ENCODE assay signal across 16 cellular contexts in genomic region chr13:37136187-37136586, GRCh38. TPM values are rescaled to one million over a fixed set of nuclear protein-coding genes. Genes with fewer than 3 reads are reported as not detected.
DNase-seq lines count a peak whose midpoint lies in the region; ATAC-seq and TF ChIP-seq lines count a peak whose summit lies in the region.
"Had no signal": no experiment of that assay in that cellular context is flagged by ENCODE, and none has a peak within 500 bp of the region (broad histone marks: within the 10 kb centered on the region; RNA-seq: fewer than 3 reads in every experiment).

No MANE protein-coding gene starts in this region.

- H2BK5ac ChIP-seq in mesenchymal stem cell (ENCODE audit: low read depth, low read length, poor library complexity, severe bottlenecking): no peak overlapping the region

- H3K18ac ChIP-seq in mesenchymal stem cell (ENCODE audit: low read depth in 1 of 2, low read length in 2 of 2): no peak overlapping the region

- ATAC-seq in Right ventricle myocardium superior (ENCODE audit: poor library complexity) (peak; percentile 60), HG03108 (IDR thresholded peaks at IDR 0.05; ENCODE audit: unreplicated experiment) (no peak)

- H3K27me3 ChIP-seq in right atrium auricular region (no peaks in the 10 kb centered on the region), mesenchymal stem cell (ENCODE audit: control insufficient read depth in 1 of 2, insufficient read depth in 1 of 2, low read length in 2 of 2) (no peaks in the 10 kb centered on the region)

- H3K4me3 ChIP-seq in right atrium auricular region: no peak overlapping the region
- no peak overlapping the region for H3K4me3 ChIP-seq in mesenchymal stem cell (ENCODE audit: insufficient read depth in 1 of 2, low read depth in 1 of 2, low read length in 2 of 2)

- H3K9me3 ChIP-seq in right atrium auricular region (no peaks in the 10 kb centered on the region), mesenchymal stem cell (ENCODE audit: control insufficient read depth, low read length) (peaks cover 3% of the 10 kb centered on the region)
- H3K9me3 ChIP-seq: Caco-2 had no signal

- no peak overlapping the region for H3K27ac ChIP-seq in right atrium auricular region
- no peak overlapping the region for H3K27ac ChIP-seq in mesenchymal stem cell (ENCODE audit: low read length, poor library complexity, severe bottlenecking)

- H3K14ac ChIP-seq in mesenchymal stem cell (ENCODE audit: low read length in 2 of 2): no peak overlapping the region

- H2AK5ac ChIP-seq in mesenchymal stem cell (ENCODE audit: low read length, severe bottlenecking): no peak overlapping the region

- H4K91ac ChIP-seq in mesenchymal stem cell (ENCODE audit: low read length): no peak overlapping the region

- no peak for TF ChIP-seq CTCF in right atrium auricular region (IDR thresholded peaks at IDR 0.05)

- H3K4me1 ChIP-seq in right atrium auricular region (no peaks in the 10 kb centered on the region), mesenchymal stem cell (ENCODE audit: control insufficient read depth, insufficient read depth, low read depth, low read length) (no peaks in the 10 kb centered on the region)

- no peak overlapping the region for H2AFZ ChIP-seq in mesenchymal stem cell (ENCODE audit: low read depth, low read length)

- H3K23ac ChIP-seq in mesenchymal stem cell (ENCODE audit: low read length in 2 of 2): no peak overlapping the region

- no peak overlapping the region for H3K9ac ChIP-seq in mesenchymal stem cell (ENCODE audit: low read length)

- no peaks in the 10 kb centered on the region for H3K79me1 ChIP-seq in mesenchymal stem cell (replicated peaks; ENCODE audit: low read length, poor library complexity, severe bottlenecking)

- no peak overlapping the region for H2BK15ac ChIP-seq in mesenchymal stem cell (ENCODE audit: low read depth, poor library complexity, severe bottlenecking)

- intact Hi-C loops in Right ventricle myocardium superior (cut with DNase I): no loop called here

- H2BK12ac ChIP-seq in mesenchymal stem cell (ENCODE audit: low read length in 2 of 2): no peak overlapping the region

- no peak for DNase-seq in Right ventricle myocardium superior
- no peak for DNase-seq in right atrium auricular region (ENCODE audit: low spot score)
- DNase-seq in fibroblast of gingiva (ENCODE audit: low read depth): peak; percentile 29
- peak; percentile 20 for DNase-seq in mesenchymal stem cell
- DNase-seq in NCI-H2196 (lab: John Stamatoyannopoulos, UW; ENCODE audit: unreplicated experiment): no peak
- no peak for DNase-seq in activated gamma-delta T cell (lab: John Stamatoyannopoulos, UW)
- no peak for DNase-seq in foreskin melanocyte
- DNase-seq: Caco-2, H9, Kasumi-1, NCI-H1930, NCI-H2171 treated with DMSO at 0.1 percent for 48 hours, NCI-H510A had no signal

- H3K4me2 ChIP-seq in mesenchymal stem cell (ENCODE audit: low read length, poor library complexity, severe bottlenecking): no peak overlapping the region

- H3K4ac ChIP-seq in mesenchymal stem cell (ENCODE audit: low read depth in 1 of 2, low read length in 2 of 2): no peak overlapping the region

- no peak overlapping the region for H2BK120ac ChIP-seq in mesenchymal stem cell (ENCODE audit: low read depth, low read length)

- WGBS in mesenchymal stem cell: 44% methylated on average over 2 of the region's 2 CpGs

- H4K8ac ChIP-seq in mesenchymal stem cell (ENCODE audit: low read length): no peak overlapping the region

- no peaks in the 10 kb centered on the region for H3K36me3 ChIP-seq in right atrium auricular region
- H3K36me3 ChIP-seq in mesenchymal stem cell (ENCODE audit: control insufficient read depth in 1 of 2, insufficient read depth in 2 of 2, low read depth in 1 of 2, low read length in 2 of 2): no peaks in the 10 kb centered on the region

RNA-seq across cellular contexts. Expression of gene CSNK1A1L, which starts 30.7 kb away (rescaled TPM):
- not detected for total RNA-seq in Right ventricle myocardium superior
- total RNA-seq in right atrium auricular region: not detected
- polyA plus RNA-seq in mesenchymal stem cell (2013, experiment 1 of 2): not detected
- not detected for polyA plus RNA-seq in mesenchymal stem cell (2013, experiment 2 of 2)
- total RNA-seq: Caco-2, G401, H9, RPMI7951 had no signal

Comparison
In these comparisons a context has a peak if more than half of its experiments do, and no peak if none do; other contexts are left out.
1. DNase-seq: peak in fibroblast of gingiva (single experiment) and mesenchymal stem cell (single experiment); none in Right ventricle myocardium superior (single experiment), right atrium auricular region (single experiment), NCI-H2196 (single experiment), activated gamma-delta T cell (single experiment) and foreskin melanocyte (single experiment).